Comparison of ENCODE assay signal across 1 cellular context in genomic region chr10:123326674-123327073, GRCh38.
TF ChIP-seq lines count a peak whose summit lies in the region.

No MANE protein-coding gene starts in this region.

TF ChIP-seq in GM12878, 131 proteins besides CTCF, POLR2A, EP300 and RAD21 (continued from another document):
- TF ChIP-seq KDM1A (IDR thresholded peaks at IDR 0.05; ENCODE audit: borderline replicate concordance) (no peak), NFYA (IDR thresholded peaks at IDR 0.05; ENCODE audit: borderline replicate concordance, low read depth, low read length) (no peak), CREB1 (IDR thresholded peaks at IDR 0.05; ENCODE audit: low read depth) (no peak), CREM (IDR thresholded peaks at IDR 0.05; ENCODE audit: low read depth) (peak; percentile 43; the same call in 1 of the 2 replicates), JUNB (IDR thresholded peaks at IDR 0.05) (peak; percentile 71), FOS (IDR thresholded peaks at IDR 0.05; ENCODE audit: borderline replicate concordance, extremely low read depth, insufficient read length) (no peak), HDAC2 (IDR thresholded peaks at IDR 0.05) (no peak), TBL1XR1 (IDR thresholded peaks at IDR 0.05; ENCODE audit: low read depth, low read length) (no peak), NFIC (IDR thresholded peaks at IDR 0.05; ENCODE audit: low read depth, low read length) (peak; percentile 50; the same call in 1 of the 2 replicates), EED (IDR thresholded peaks at IDR 0.05; ENCODE audit: low read depth) (peak; percentile 49; the same call in 1 of the 2 replicates), NBN (IDR thresholded peaks at IDR 0.05) (no peak), NR2C1 (IDR thresholded peaks at IDR 0.05) (no peak), GATAD2B (conservative IDR thresholded peaks at IDR 0.05; ENCODE audit: low read depth) (no peak), CBX3 (IDR thresholded peaks at IDR 0.05; ENCODE audit: borderline replicate concordance, low read depth) (no peak), USF1 (IDR thresholded peaks at IDR 0.05; ENCODE audit: borderline replicate concordance, extremely low read length, insufficient read depth, low read depth, low read length) (no peak), NR2C2 (IDR thresholded peaks at IDR 0.05; ENCODE audit: borderline replicate concordance, control insufficient read depth, insufficient read length, low read depth) (no peak), ZNF274 (IDR thresholded peaks at IDR 0.05; ENCODE audit: insufficient read depth, insufficient read length) (no peak), YY1 (IDR thresholded peaks at IDR 0.05; ENCODE audit: low read depth, low read length) (no peak), PRDM15 (CRISPR knock-in tag; IDR thresholded peaks at IDR 0.05) (no peak), BCL11A (IDR thresholded peaks at IDR 0.05; ENCODE audit: low read depth, low read length) (no peak), ATF7 (IDR thresholded peaks at IDR 0.05; ENCODE audit: low read depth) (peak; percentile 31; the same call in 1 of the 2 replicates), ZNF24 (IDR thresholded peaks at IDR 0.05) (peak; percentile 74), ESRRA (IDR thresholded peaks at IDR 0.05; ENCODE audit: low read length) (no peak), TARDBP (IDR thresholded peaks at IDR 0.05; ENCODE audit: borderline replicate concordance) (no peak), MTA3 (IDR thresholded peaks at IDR 0.05; ENCODE audit: borderline replicate concordance, low read length) (peak; percentile 52; the same call in 1 of the 2 replicates)
- TF ChIP-seq, protein P1, sequence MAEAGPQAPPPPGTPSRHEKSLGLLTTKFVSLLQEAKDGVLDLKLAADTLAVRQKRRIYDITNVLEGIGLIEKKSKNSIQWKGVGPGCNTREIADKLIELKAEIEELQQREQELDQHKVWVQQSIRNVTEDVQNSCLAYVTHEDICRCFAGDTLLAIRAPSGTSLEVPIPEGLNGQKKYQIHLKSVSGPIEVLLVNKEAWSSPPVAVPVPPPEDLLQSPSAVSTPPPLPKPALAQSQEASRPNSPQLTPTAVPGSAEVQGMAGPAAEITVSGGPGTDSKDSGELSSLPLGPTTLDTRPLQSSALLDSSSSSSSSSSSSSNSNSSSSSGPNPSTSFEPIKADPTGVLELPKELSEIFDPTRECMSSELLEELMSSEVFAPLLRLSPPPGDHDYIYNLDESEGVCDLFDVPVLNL (IDR thresholded peaks at IDR 0.05; ENCODE audit: low read depth, low read length): no peak
- TF ChIP-seq, protein P2, sequence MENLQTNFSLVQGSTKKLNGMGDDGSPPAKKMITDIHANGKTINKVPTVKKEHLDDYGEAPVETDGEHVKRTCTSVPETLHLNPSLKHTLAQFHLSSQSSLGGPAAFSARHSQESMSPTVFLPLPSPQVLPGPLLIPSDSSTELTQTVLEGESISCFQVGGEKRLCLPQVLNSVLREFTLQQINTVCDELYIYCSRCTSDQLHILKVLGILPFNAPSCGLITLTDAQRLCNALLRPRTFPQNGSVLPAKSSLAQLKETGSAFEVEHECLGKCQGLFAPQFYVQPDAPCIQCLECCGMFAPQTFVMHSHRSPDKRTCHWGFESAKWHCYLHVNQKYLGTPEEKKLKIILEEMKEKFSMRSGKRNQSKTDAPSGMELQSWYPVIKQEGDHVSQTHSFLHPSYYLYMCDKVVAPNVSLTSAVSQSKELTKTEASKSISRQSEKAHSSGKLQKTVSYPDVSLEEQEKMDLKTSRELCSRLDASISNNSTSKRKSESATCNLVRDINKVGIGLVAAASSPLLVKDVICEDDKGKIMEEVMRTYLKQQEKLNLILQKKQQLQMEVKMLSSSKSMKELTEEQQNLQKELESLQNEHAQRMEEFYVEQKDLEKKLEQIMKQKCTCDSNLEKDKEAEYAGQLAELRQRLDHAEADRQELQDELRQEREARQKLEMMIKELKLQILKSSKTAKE (IDR thresholded peaks at IDR 0.05; ENCODE audit: low read depth, poor library complexity, severe bottlenecking): no peak
- TF ChIP-seq, protein P3, sequence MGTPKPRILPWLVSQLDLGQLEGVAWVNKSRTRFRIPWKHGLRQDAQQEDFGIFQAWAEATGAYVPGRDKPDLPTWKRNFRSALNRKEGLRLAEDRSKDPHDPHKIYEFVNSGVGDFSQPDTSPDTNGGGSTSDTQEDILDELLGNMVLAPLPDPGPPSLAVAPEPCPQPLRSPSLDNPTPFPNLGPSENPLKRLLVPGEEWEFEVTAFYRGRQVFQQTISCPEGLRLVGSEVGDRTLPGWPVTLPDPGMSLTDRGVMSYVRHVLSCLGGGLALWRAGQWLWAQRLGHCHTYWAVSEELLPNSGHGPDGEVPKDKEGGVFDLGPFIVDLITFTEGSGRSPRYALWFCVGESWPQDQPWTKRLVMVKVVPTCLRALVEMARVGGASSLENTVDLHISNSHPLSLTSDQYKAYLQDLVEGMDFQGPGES (IDR thresholded peaks at IDR 0.05): no peak
- TF ChIP-seq, protein P4, sequence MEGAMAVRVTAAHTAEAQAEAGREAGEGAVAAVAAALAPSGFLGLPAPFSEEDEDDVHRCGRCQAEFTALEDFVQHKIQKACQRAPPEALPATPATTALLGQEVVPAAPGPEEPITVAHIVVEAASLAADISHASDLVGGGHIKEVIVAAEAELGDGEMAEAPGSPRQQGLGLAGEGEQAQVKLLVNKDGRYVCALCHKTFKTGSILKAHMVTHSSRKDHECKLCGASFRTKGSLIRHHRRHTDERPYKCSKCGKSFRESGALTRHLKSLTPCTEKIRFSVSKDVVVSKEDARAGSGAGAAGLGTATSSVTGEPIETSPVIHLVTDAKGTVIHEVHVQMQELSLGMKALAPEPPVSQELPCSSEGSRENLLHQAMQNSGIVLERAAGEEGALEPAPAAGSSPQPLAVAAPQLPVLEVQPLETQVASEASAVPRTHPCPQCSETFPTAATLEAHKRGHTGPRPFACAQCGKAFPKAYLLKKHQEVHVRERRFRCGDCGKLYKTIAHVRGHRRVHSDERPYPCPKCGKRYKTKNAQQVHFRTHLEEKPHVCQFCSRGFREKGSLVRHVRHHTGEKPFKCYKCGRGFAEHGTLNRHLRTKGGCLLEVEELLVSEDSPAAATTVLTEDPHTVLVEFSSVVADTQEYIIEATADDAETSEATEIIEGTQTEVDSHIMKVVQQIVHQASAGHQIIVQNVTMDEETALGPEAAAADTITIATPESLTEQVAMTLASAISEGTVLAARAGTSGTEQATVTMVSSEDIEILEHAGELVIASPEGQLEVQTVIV (IDR thresholded peaks at IDR 0.05; ENCODE audit: borderline replicate concordance, partially characterized antibody): no peak
